In the genomic region with DNA sequence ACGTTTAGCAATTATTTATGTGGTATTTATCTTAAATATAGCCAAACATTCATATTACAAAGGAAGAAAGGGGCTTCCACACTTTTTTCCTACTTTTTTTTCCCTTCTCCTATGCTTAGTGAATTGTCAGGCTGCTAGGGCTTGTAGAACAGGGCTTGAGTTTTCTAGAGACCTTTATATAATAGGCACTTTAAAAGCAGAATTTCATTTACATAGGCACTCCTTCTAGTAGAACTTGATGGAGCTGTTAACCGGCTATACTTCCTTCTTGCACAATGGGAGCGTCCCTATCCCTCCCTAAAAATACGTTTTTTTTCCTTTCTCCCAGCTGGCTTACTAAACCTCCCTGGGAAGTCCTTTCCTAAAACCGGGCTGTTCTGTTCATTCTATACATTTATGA, we compare ENCODE assay signal across 1 cellular context.
TF ChIP-seq lines count a peak whose summit lies in the region.

No MANE protein-coding gene starts in this region.

TF ChIP-seq in SK-N-SH, 30 proteins besides CTCF, POLR2A, EP300 and RAD21 (continued from another document):
- TF ChIP-seq, protein P1, sequence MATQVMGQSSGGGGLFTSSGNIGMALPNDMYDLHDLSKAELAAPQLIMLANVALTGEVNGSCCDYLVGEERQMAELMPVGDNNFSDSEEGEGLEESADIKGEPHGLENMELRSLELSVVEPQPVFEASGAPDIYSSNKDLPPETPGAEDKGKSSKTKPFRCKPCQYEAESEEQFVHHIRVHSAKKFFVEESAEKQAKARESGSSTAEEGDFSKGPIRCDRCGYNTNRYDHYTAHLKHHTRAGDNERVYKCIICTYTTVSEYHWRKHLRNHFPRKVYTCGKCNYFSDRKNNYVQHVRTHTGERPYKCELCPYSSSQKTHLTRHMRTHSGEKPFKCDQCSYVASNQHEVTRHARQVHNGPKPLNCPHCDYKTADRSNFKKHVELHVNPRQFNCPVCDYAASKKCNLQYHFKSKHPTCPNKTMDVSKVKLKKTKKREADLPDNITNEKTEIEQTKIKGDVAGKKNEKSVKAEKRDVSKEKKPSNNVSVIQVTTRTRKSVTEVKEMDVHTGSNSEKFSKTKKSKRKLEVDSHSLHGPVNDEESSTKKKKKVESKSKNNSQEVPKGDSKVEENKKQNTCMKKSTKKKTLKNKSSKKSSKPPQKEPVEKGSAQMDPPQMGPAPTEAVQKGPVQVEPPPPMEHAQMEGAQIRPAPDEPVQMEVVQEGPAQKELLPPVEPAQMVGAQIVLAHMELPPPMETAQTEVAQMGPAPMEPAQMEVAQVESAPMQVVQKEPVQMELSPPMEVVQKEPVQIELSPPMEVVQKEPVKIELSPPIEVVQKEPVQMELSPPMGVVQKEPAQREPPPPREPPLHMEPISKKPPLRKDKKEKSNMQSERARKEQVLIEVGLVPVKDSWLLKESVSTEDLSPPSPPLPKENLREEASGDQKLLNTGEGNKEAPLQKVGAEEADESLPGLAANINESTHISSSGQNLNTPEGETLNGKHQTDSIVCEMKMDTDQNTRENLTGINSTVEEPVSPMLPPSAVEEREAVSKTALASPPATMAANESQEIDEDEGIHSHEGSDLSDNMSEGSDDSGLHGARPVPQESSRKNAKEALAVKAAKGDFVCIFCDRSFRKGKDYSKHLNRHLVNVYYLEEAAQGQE (IDR thresholded peaks at IDR 0.05; ENCODE audit: low read depth, low read length): no peak
- TF ChIP-seq FOXJ3 (CRISPR knock-in tag; IDR thresholded peaks at IDR 0.05): no peak
- no peak for TF ChIP-seq TEAD4 (IDR thresholded peaks at IDR 0.05; ENCODE audit: borderline replicate concordance, insufficient read depth)
- TF ChIP-seq POLR2AphosphoS5 (IDR thresholded peaks at IDR 0.05; ENCODE audit: low read depth, low read length): no peak
- no peak for TF ChIP-seq NFIC (IDR thresholded peaks at IDR 0.05; ENCODE audit: borderline replicate concordance)
- TF ChIP-seq ELF1 (IDR thresholded peaks at IDR 0.05): no peak
- TF ChIP-seq EZH2phosphoT487 (IDR thresholded peaks at IDR 0.05; ENCODE audit: borderline replicate concordance, low read depth): no peak
- no peak for TF ChIP-seq TAF1 (IDR thresholded peaks at IDR 0.05; ENCODE audit: borderline replicate concordance, low read depth, low read length)
- TF ChIP-seq, protein P2, sequence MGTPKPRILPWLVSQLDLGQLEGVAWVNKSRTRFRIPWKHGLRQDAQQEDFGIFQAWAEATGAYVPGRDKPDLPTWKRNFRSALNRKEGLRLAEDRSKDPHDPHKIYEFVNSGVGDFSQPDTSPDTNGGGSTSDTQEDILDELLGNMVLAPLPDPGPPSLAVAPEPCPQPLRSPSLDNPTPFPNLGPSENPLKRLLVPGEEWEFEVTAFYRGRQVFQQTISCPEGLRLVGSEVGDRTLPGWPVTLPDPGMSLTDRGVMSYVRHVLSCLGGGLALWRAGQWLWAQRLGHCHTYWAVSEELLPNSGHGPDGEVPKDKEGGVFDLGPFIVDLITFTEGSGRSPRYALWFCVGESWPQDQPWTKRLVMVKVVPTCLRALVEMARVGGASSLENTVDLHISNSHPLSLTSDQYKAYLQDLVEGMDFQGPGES (IDR thresholded peaks at IDR 0.05; ENCODE audit: low read depth, low read length): no peak
- TF ChIP-seq, protein P3, sequence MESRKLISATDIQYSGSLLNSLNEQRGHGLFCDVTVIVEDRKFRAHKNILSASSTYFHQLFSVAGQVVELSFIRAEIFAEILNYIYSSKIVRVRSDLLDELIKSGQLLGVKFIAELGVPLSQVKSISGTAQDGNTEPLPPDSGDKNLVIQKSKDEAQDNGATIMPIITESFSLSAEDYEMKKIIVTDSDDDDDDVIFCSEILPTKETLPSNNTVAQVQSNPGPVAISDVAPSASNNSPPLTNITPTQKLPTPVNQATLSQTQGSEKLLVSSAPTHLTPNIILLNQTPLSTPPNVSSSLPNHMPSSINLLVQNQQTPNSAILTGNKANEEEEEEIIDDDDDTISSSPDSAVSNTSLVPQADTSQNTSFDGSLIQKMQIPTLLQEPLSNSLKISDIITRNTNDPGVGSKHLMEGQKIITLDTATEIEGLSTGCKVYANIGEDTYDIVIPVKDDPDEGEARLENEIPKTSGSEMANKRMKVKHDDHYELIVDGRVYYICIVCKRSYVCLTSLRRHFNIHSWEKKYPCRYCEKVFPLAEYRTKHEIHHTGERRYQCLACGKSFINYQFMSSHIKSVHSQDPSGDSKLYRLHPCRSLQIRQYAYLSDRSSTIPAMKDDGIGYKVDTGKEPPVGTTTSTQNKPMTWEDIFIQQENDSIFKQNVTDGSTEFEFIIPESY (IDR thresholded peaks at IDR 0.05; ENCODE audit: borderline replicate concordance, low read depth): no peak
- no peak for TF ChIP-seq FOSL2 (IDR thresholded peaks at IDR 0.05; ENCODE audit: borderline replicate concordance, low read depth)
- TF ChIP-seq, protein P4, sequence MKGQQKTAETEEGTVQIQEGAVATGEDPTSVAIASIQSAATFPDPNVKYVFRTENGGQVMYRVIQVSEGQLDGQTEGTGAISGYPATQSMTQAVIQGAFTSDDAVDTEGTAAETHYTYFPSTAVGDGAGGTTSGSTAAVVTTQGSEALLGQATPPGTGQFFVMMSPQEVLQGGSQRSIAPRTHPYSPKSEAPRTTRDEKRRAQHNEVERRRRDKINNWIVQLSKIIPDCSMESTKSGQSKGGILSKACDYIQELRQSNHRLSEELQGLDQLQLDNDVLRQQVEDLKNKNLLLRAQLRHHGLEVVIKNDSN (IDR thresholded peaks at IDR 0.05; ENCODE audit: borderline replicate concordance, low read depth): no peak
- TF ChIP-seq FOXM1 (IDR thresholded peaks at IDR 0.05; ENCODE audit: low read depth): no peak
- no peak for TF ChIP-seq RCOR1 (IDR thresholded peaks at IDR 0.05; ENCODE audit: low read length)
- TF ChIP-seq, protein P5, sequence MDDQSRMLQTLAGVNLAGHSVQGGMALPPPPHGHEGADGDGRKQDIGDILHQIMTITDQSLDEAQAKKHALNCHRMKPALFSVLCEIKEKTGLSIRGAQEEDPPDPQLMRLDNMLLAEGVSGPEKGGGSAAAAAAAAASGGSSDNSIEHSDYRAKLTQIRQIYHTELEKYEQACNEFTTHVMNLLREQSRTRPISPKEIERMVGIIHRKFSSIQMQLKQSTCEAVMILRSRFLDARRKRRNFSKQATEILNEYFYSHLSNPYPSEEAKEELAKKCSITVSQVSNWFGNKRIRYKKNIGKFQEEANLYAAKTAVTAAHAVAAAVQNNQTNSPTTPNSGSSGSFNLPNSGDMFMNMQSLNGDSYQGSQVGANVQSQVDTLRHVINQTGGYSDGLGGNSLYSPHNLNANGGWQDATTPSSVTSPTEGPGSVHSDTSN (IDR thresholded peaks at IDR 0.05): no peak
- TF ChIP-seq SMC3 (IDR thresholded peaks at IDR 0.05; ENCODE audit: low read depth, low read length): no peak
- no peak for TF ChIP-seq YY1 (IDR thresholded peaks at IDR 0.05; ENCODE audit: low read depth)
